8 cellular contexts compared by ENCODE assay signal in the genomic region with DNA sequence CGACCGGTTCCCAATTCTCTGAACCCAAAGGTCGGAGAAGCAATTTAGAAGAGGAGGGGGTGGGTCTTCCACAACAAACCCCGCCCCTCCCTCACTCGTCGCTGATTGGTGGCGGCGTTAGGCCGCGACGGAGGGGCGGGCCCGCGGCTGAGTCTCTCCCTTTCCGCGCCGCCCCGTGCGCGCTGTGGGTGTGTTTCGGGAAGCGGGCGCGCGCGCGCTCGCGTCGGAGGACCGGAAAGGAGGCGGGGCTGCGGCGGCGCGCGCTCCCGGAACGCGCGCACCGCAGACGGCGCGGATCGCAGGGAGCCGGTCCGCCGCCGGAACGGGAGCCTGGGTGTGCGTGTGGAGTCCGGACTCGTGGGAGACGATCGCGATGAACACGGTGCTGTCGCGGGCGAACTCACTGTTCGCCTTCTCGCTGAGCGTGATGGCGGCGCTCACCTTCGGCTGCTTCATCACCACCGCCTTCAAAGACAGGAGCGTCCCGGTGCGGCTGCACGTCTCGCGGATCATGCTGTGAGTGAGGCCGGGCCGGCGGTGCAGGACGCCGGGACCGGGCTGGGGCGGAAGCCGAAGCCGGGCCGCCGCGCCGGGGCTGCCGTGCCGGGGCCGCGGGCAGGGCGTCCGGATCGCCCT. TPM values are rescaled to one million over a fixed set of nuclear protein-coding genes. Genes with fewer than 3 reads are reported as not detected.
DNase-seq lines count a peak whose midpoint lies in the region; ATAC-seq and TF ChIP-seq lines count a peak whose summit lies in the region.

A gene (plus strand): TSS at position 263 of the 636 bp plus-strand sequence. CDS start 111 bp downstream, at position 374.

- H3K4me3 ChIP-seq in OCI-LY3 (ENCODE audit: low read length): peak within 1 kb of the TSS; percentile 88

- H3K27me3 Mint-ChIP-seq in endothelial cell (ENCODE audit: unreplicated experiment): peaks cover 13% of the 10 kb centered on the region

- peak within 1 kb of the TSS; percentile 94 for H2AFZ ChIP-seq in OCI-LY3 (ENCODE audit: low read depth, low read length)

- no peaks in the 10 kb centered on the region for H3K36me3 Mint-ChIP-seq in endothelial cell (ENCODE audit: low read depth, unreplicated experiment)

- H3K9ac ChIP-seq in OCI-LY3 (ENCODE audit: low read length): peak within 1 kb of the TSS; percentile 95

- ATAC-seq in GM21515 (IDR thresholded peaks at IDR 0.05; ENCODE audit: unreplicated experiment): peak; percentile 91

- TF ChIP-seq CTCF in OCI-LY3 (IDR thresholded peaks at IDR 0.05; ENCODE audit: low read depth, low read length) (no peak), endothelial cell (IDR thresholded peaks at IDR 0.05; ENCODE audit: unreplicated experiment) (no peak)

- peaks cover 29% of the 10 kb centered on the region for H3K4me1 ChIP-seq in OCI-LY3 (ENCODE audit: low read length)

- H3K4me1 Mint-ChIP-seq in endothelial cell (ENCODE audit: unreplicated experiment): peaks cover 35% of the 10 kb centered on the region

- no peaks in the 10 kb centered on the region for H3K9me3 ChIP-seq in OCI-LY3 (ENCODE audit: insufficient read depth, low read length)

- H3K36me3 ChIP-seq in OCI-LY3 (replicated peaks; ENCODE audit: low read depth, low read length): peaks cover 23% of the 10 kb centered on the region

- H3K27ac Mint-ChIP-seq in endothelial cell (ENCODE audit: unreplicated experiment): peak within 1 kb of the TSS; percentile 97

- peaks cover 27% of the 10 kb centered on the region for H4K20me1 ChIP-seq in OCI-LY3 (ENCODE audit: insufficient read depth, low read length)

- DNase-seq in D341Med (ENCODE audit: low spot score): peak; percentile 99
- peak; percentile 84 for DNase-seq in HuH-7 (ENCODE audit: low spot score)
- peak; percentile 95 for DNase-seq in activated CD8-positive, alpha-beta memory T cell treated with anti-CD3 and anti-CD28 coated beads, Interleukin-2, amount 50 U/mL, for 48 hours
- peak; percentile 97 for DNase-seq in endothelial cell (ENCODE audit: low spot score)
- peak; percentile 99 for DNase-seq in midbrain (lab: John Stamatoyannopoulos, UW)
- DNase-seq in stimulated activated CD8-positive, alpha-beta memory T cell treated with anti-CD3 and anti-CD28 coated beads, Interleukin-2, amount 100 ng/mL, for 1 hour (ENCODE audit: low read depth in 2 of 2): peak; percentile 87 to 94

- peaks cover 52% of the 10 kb centered on the region for H3K79me2 ChIP-seq in OCI-LY3 (ENCODE audit: low read length)

- peak within 1 kb of the TSS; percentile 92 for H3K27ac ChIP-seq in OCI-LY3 (ENCODE audit: low read length)

- H3K4me3 Mint-ChIP-seq in endothelial cell (ENCODE audit: unreplicated experiment): peak within 1 kb of the TSS; percentile 95

- H3K4me2 ChIP-seq in OCI-LY3 (ENCODE audit: low read length): peak within 1 kb of the TSS; percentile 85

- no peaks in the 10 kb centered on the region for H3K27me3 ChIP-seq in OCI-LY3 (ENCODE audit: low read depth, low read length)

- no peaks in the 10 kb centered on the region for H3K9me3 Mint-ChIP-seq in endothelial cell (ENCODE audit: unreplicated experiment)

RNA-seq across cellular contexts. Expression of the gene that starts here (rescaled TPM):
- total RNA-seq in endothelial cell (ENCODE audit: unreplicated experiment): 173 TPM

Comparison
In these comparisons a context has a peak if more than half of its experiments do, and no peak if none do; other contexts are left out.
1. Peak in every context shown above with its lines: DNase-seq, ATAC-seq, H3K4me3 ChIP-seq and H3K27ac ChIP-seq.